Comparison of ENCODE assay signal across 16 cellular contexts in the genomic region with DNA sequence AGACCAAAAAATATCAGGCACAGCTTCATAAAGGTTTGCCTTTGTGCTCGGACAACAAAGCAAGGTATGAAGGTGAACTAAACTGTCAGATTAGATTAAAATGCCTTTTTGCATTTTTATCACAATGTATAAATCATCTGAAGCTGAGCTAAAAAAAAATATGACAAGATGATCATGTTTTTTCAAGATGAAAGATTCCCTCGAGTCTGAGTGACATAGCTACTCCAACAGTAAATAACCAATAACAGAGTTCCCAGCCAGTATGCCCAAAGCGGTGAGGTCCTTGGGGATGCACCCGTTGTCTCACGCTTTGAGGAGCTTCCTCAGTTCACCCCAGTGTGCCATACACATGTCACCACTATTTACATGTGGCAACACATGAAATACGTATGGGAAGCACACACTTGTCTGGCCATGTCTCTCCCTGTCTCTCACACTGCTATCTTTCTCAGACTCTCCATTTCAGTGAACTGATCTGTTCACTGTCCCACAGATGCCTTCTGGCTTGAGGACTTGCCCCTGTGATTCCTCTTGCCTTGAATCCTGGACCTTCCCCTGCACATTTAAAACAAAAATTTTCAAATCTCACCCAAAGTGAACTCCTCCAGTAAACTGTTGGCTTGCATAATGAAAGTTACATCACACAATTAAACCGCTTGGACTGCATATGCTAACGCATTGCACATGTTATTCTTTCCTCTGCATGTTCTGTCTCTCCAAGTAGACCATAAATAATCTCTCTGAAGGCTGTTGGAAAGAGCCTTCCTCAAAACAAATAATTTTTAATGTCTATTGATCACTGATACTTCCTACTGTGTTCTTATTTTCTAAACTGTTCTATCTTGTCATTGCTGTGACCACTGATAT. TPM values are rescaled to one million over a fixed set of nuclear protein-coding genes. Genes with fewer than 3 reads are reported as not detected.
DNase-seq lines count a peak whose midpoint lies in the region; ATAC-seq and TF ChIP-seq lines count a peak whose summit lies in the region.
"Had no signal": no experiment of that assay in that cellular context is flagged by ENCODE, and none has a peak within 500 bp of the region (broad histone marks: within the 10 kb centered on the region; RNA-seq: fewer than 3 reads in every experiment).

No MANE protein-coding gene starts in this region.

- no peaks in the 10 kb centered on the region for H3K36me3 ChIP-seq in CD8-positive, alpha-beta memory T cell (ENCODE audit: insufficient read depth, low read length)

- DNase-seq in AG09309 (ENCODE audit: low read depth) (peak; percentile 20), SKM-1 treated with dmso at 0.1 percent for 144 hours (lab: John Stamatoyannopoulos, UW; ENCODE audit: unreplicated experiment) (peak; percentile 40), iris pigment epithelial cell (ENCODE audit: low read depth) (peak; percentile 10)
- DNase-seq in CD8-positive, alpha-beta memory T cell = no peak
- no peak for DNase-seq in stimulated activated CD4-positive, alpha-beta T cell treated with anti-CD3 and anti-CD28 coated beads, Interleukin-12 subunit alpha, Interleukin-12 subunit beta, amount 100 ng/mL, for 4 hours
- DNase-seq: body of pancreas, heart left ventricle, kidney glomerular epithelial cell, right cardiac atrium had no signal

- H3K9me3 Mint-ChIP-seq in CD8-positive, alpha-beta memory T cell = no peaks in the 10 kb centered on the region
- H3K9me3 Mint-ChIP-seq: activated T-helper 1 cell treated with anti-CD3 and anti-CD28 coated beads, Interleukin-12 subunit alpha, Interleukin-12 subunit beta, Interleukin-2, Interleukin-4 antibody, amounts not matched to agents 30 ng/mL and 10 ng/mL and 1 ng/mL, durations not matched to agents 14 hours and 24 hours and 36 hours; stimulated activated naive CD8-positive, alpha-beta T cell treated with anti-CD3 and anti-CD28 coated beads, Interleukin-15, Interleukin-2, amounts not matched to agents 100 ng/mL and 50 ng/mL, for 24 hours had no signal

- H3K27ac ChIP-seq in CD8-positive, alpha-beta memory T cell (ENCODE audit: low read depth, low read length) = no peak overlapping the region
- H3K27ac ChIP-seq: body of pancreas had no signal

- peaks cover 42% of the 10 kb centered on the region for H3K4me1 ChIP-seq in CD8-positive, alpha-beta memory T cell (ENCODE audit: insufficient read depth, low read length)
- H3K4me1 ChIP-seq: body of pancreas had no signal

- H3K4me1 Mint-ChIP-seq in CD8-positive, alpha-beta memory T cell = peaks cover 60 to 66% (median 61%) of the 10 kb centered on the region in 3 donors

- no peaks in the 10 kb centered on the region for H3K27me3 ChIP-seq in CD8-positive, alpha-beta memory T cell (ENCODE audit: insufficient read depth, low read length, poor library complexity, severe bottlenecking)
- H3K27me3 ChIP-seq: body of pancreas, heart left ventricle had no signal

- no peak overlapping the region for H3K4me3 ChIP-seq in AG09309 (ENCODE audit: control insufficient read depth, low read depth, low read length)
- H3K4me3 ChIP-seq in CD8-positive, alpha-beta memory T cell (ENCODE audit: low read length) = no peak overlapping the region
- H3K4me3 ChIP-seq: body of pancreas, heart left ventricle had no signal

- CTCF ChIA-PET in CD8-positive, alpha-beta memory T cell (lab: Charles Lee) = interaction anchor here (0.8 kb wide), 1 partner anchor 15 kb away, joined by 3 read pairs; no protein-coding TSS in a partner anchor

- TF ChIP-seq CTCF in AG09309 (IDR thresholded peaks at IDR 0.05; ENCODE audit: control insufficient read depth, insufficient read depth, low read depth, low read length, missing control alignments) = no peak

- peak overlapping the region in 2 of 7 donors; percentile 7 to 65 for H3K4me3 Mint-ChIP-seq in CD8-positive, alpha-beta memory T cell
- H3K4me3 Mint-ChIP-seq: activated T-helper 1 cell treated with anti-CD3 and anti-CD28 coated beads, Interleukin-12 subunit alpha, Interleukin-12 subunit beta, Interleukin-2, Interleukin-4 antibody, amounts not matched to agents 30 ng/mL and 10 ng/mL and 1 ng/mL, durations not matched to agents 14 hours and 24 hours and 36 hours; stimulated activated naive CD8-positive, alpha-beta T cell treated with anti-CD3 and anti-CD28 coated beads, Interleukin-15, Interleukin-2, amounts not matched to agents 100 ng/mL and 50 ng/mL, for 24 hours had no signal

- no peaks in the 10 kb centered on the region for H3K9me3 ChIP-seq in CD8-positive, alpha-beta memory T cell (ENCODE audit: low read length)
- H3K9me3 ChIP-seq: body of pancreas had no signal

- peak overlapping the region; percentile 78 to 98 (median 94) for H3K27ac Mint-ChIP-seq in CD8-positive, alpha-beta memory T cell
- H3K27ac Mint-ChIP-seq: activated T-helper 1 cell treated with anti-CD3 and anti-CD28 coated beads, Interleukin-12 subunit alpha, Interleukin-12 subunit beta, Interleukin-2, Interleukin-4 antibody, amounts not matched to agents 30 ng/mL and 10 ng/mL and 1 ng/mL, durations not matched to agents 14 hours and 24 hours and 36 hours had no signal

- H3K27me3 Mint-ChIP-seq in CD8-positive, alpha-beta memory T cell = no peaks in the 10 kb centered on the region
- H3K27me3 Mint-ChIP-seq: stimulated activated naive CD8-positive, alpha-beta T cell treated with anti-CD3 and anti-CD28 coated beads, Interleukin-15, Interleukin-2, amounts not matched to agents 100 ng/mL and 50 ng/mL, for 24 hours had no signal

- ATAC-seq in HG02759 (IDR thresholded peaks at IDR 0.05; ENCODE audit: unreplicated experiment) (no peak), HG02642 (IDR thresholded peaks at IDR 0.05; ENCODE audit: poor library complexity, unreplicated experiment) (no peak), HG03520 (IDR thresholded peaks at IDR 0.05; ENCODE audit: unreplicated experiment) (no peak)
- ATAC-seq: body of pancreas, HCT116 had no signal

- H3K36me3 Mint-ChIP-seq in CD8-positive, alpha-beta memory T cell = peaks cover 4 to 20% (median 4%) of the 10 kb centered on the region in 3 donors

- POLR2A ChIA-PET in CD8-positive, alpha-beta memory T cell (lab: Charles Lee) = interaction anchor here (2.1 kb wide), 1 partner anchor 306 kb away, joined by 16 read pairs; a partner anchor contains a TSS

RNA-seq across cellular contexts. Expression of a gene that starts 2.5 kb away (rescaled TPM):
- total RNA-seq in CD8-positive, alpha-beta memory T cell = 10 to 100 TPM; 25.3 to 26.3 TPM
- polyA plus RNA-seq in CD8-positive, alpha-beta memory T cell = 31.0 TPM
- total RNA-seq: myocyte had no signal

Comparison
In these comparisons a context has a peak if more than half of its experiments do, and no peak if none do; other contexts are left out.
1. DNase-seq: peak in AG09309 (single experiment), SKM-1 treated with dmso at 0.1 percent for 144 hours (single experiment) and iris pigment epithelial cell (single experiment); none in CD8-positive, alpha-beta memory T cell (0 of 5) and stimulated activated CD4-positive, alpha-beta T cell treated with anti-CD3 and anti-CD28 coated beads, Interleukin-12 subunit alpha, Interleukin-12 subunit beta, amount 100 ng/mL, for 4 hours (single experiment).